In genomic region chr11:77644887-77645286, GRCh38 we compare ENCODE assay signal across 1 cellular context.
TF ChIP-seq lines count a peak whose summit lies in the region.

No MANE protein-coding gene starts in this region.

TF ChIP-seq in K562, 482 proteins besides CTCF, POLR2A, EP300 and RAD21 (continued from another document and continues in another):
- TF ChIP-seq ZBTB9 (CRISPR knock-in tag; IDR thresholded peaks at IDR 0.05) (peak; percentile 90), BDP1 (IDR thresholded peaks at IDR 0.05; ENCODE audit: insufficient read depth, insufficient read length) (no peak), ZNF668 (CRISPR knock-in tag; IDR thresholded peaks at IDR 0.05) (peak; percentile 94), EGR1 (conservative IDR thresholded peaks at IDR 0.05) (no peak), RCOR1 (IDR thresholded peaks at IDR 0.05; ENCODE audit: borderline replicate concordance in 1 of 2, low read depth in 2 of 2, low read length in 2 of 2) (no peak), BACH1 (tag; IDR thresholded peaks at IDR 0.05) (peak; percentile 81), SMAD2 (IDR thresholded peaks at IDR 0.05; ENCODE audit: low read depth, low read length) (no peak), ZNF76 (CRISPR knock-in tag; IDR thresholded peaks at IDR 0.05; ENCODE audit: borderline replicate concordance) (0 out of 2 replicates have a peak, but pooled peaks have one; percentile 75), E2F5 (CRISPR knock-in tag; IDR thresholded peaks at IDR 0.05) (no peak), KLF1 (tag; IDR thresholded peaks at IDR 0.05) (no peak), PYGO2 (tag; IDR thresholded peaks at IDR 0.05) (peak; percentile 92), SREBF1 (IDR thresholded peaks at IDR 0.05; ENCODE audit: borderline replicate concordance, low read depth, low read length) (no peak), NR4A1 (CRISPR knock-in tag; IDR thresholded peaks at IDR 0.05) (no peak), NR4A1 (tag; IDR thresholded peaks at IDR 0.05) (peak; percentile 96), PCBP2 (IDR thresholded peaks at IDR 0.05; ENCODE audit: low read depth, low read length, poor library complexity, severe bottlenecking) (no peak), ZNF609 (CRISPR knock-in tag; IDR thresholded peaks at IDR 0.05; ENCODE audit: borderline replicate concordance) (no peak), E2F3 (CRISPR knock-in tag; IDR thresholded peaks at IDR 0.05) (peak; percentile 55; the same call in 1 of the 2 replicates), GATAD2B (IDR thresholded peaks at IDR 0.05; ENCODE audit: borderline replicate concordance) (no peak), ZNF384 (IDR thresholded peaks at IDR 0.05; ENCODE audit: low read depth, low read length) (no peak), ZBTB17 (CRISPR knock-in tag; IDR thresholded peaks at IDR 0.05) (peak; percentile 84; the same call in 1 of the 2 replicates), MAX (CRISPR knock-in tag; IDR thresholded peaks at IDR 0.05) (no peak), MBD1 (CRISPR knock-in tag; IDR thresholded peaks at IDR 0.05) (no peak), ZSCAN32 (CRISPR knock-in tag; IDR thresholded peaks at IDR 0.05) (no peak), HCFC1 (IDR thresholded peaks at IDR 0.05; ENCODE audit: low read depth, low read length) (no peak), GABPA (tag; conservative IDR thresholded peaks at IDR 0.05; ENCODE audit: low read depth) (0 out of 2 replicates have a peak, but pooled peaks have one; percentile 35), ZNF407 (IDR thresholded peaks at IDR 0.05; ENCODE audit: low read depth) (no peak), HINFP (tag; conservative IDR thresholded peaks at IDR 0.05; ENCODE audit: low read depth) (peak; percentile 85; the same call in 1 of the 2 replicates), NKRF (IDR thresholded peaks at IDR 0.05; ENCODE audit: borderline replicate concordance) (no peak), ZC3H8 (IDR thresholded peaks at IDR 0.05) (no peak), DIDO1 (tag; IDR thresholded peaks at IDR 0.05; ENCODE audit: low read depth) (no peak), GABPB2 (CRISPR knock-in tag; conservative IDR thresholded peaks at IDR 0.05) (no peak), ZNF212 (CRISPR knock-in tag; IDR thresholded peaks at IDR 0.05) (0 out of 2 replicates have a peak, but pooled peaks have one; percentile 46), STAT5A (IDR thresholded peaks at IDR 0.05; ENCODE audit: borderline replicate concordance, low read length) (no peak), TEAD1 (CRISPR knock-in tag; IDR thresholded peaks at IDR 0.05) (peak in 1 of 2 experiments; percentile 62; a peak in 2 of 4 replicates), FOXK1 (CRISPR knock-in tag; IDR thresholded peaks at IDR 0.05; ENCODE audit: borderline replicate concordance) (no peak), ZBTB8A (IDR thresholded peaks at IDR 0.05; ENCODE audit: partially characterized antibody) (no peak), NR1H2 (CRISPR knock-in tag; IDR thresholded peaks at IDR 0.05) (no peak), BCL6 (CRISPR knock-in tag; IDR thresholded peaks at IDR 0.05) (peak; percentile 58; the same call in 1 of the 2 replicates), MAZ (CRISPR knock-in tag; conservative IDR thresholded peaks at IDR 0.05 in 1 of 2, IDR thresholded peaks at IDR 0.05 in 1 of 2) (peak in 1 of 2 experiments; percentile 50; a peak in 2 of 4 replicates), FOXP1 (CRISPR knock-in tag; IDR thresholded peaks at IDR 0.05) (no peak), SREBF2 (CRISPR knock-in tag; IDR thresholded peaks at IDR 0.05) (no peak), KLF6 (CRISPR knock-in tag; IDR thresholded peaks at IDR 0.05; ENCODE audit: borderline replicate concordance) (peak; percentile 87), ZNF445 (CRISPR knock-in tag; IDR thresholded peaks at IDR 0.05; ENCODE audit: low read depth) (0 out of 2 replicates have a peak, but pooled peaks have one; percentile 24), TCFL5 (CRISPR knock-in tag; conservative IDR thresholded peaks at IDR 0.05) (peak; percentile 67; the same call in 1 of the 2 replicates), NONO (IDR thresholded peaks at IDR 0.05; ENCODE audit: low read depth in 2 of 2, low read length in 1 of 2) (no peak)
